ENCODE assay signal across 14 cellular contexts in genomic region chr3:67637255-67637900, GRCh38. TPM values are rescaled to one million over a fixed set of nuclear protein-coding genes. Genes with fewer than 3 reads are reported as not detected.
DNase-seq lines count a peak whose midpoint lies in the region; ATAC-seq and TF ChIP-seq lines count a peak whose summit lies in the region.
"Had no signal": no experiment of that assay in that cellular context is flagged by ENCODE, and none has a peak within 500 bp of the region (broad histone marks: within the 10 kb centered on the region; RNA-seq: fewer than 3 reads in every experiment).

No MANE protein-coding gene starts in this region.

- 45% methylated on average over 4 of the region's 4 CpGs for WGBS in right lobe of liver (ENCODE audit: insufficient coverage, low coverage, low lambda C conversion rate, missing lambda C conversion rate)

- no peaks in the 10 kb centered on the region for H3K9me3 Mint-ChIP-seq in activated naive CD8-positive, alpha-beta T cell (ENCODE audit: low read depth)
- no peaks in the 10 kb centered on the region for H3K9me3 Mint-ChIP-seq in activated naive CD8-positive, alpha-beta T cell treated with anti-CD3 and anti-CD28 coated beads, Interleukin-2, amount 50 U/mL, for 24 hours
- no peaks in the 10 kb centered on the region for H3K9me3 Mint-ChIP-seq in CD8-positive, alpha-beta T cell
- H3K9me3 Mint-ChIP-seq in activated T-cell treated with anti-CD3 and anti-CD28 coated beads, Interleukin-2, amount 50 U/mL, for 24 hours = no peaks in the 10 kb centered on the region

- CTCF ChIA-PET in CD8-positive, alpha-beta T cell (lab: Charles Lee) = interaction anchor here (0.8 to 0.9 kb wide), 2 partner anchors 24 to 67 kb away, joined by 3 read pairs; no protein-coding TSS in a partner anchor

- no peak for DNase-seq in activated naive CD8-positive, alpha-beta T cell treated with anti-CD3 and anti-CD28 coated beads, Interleukin-2, amount 50 U/mL, for 24 hours
- DNase-seq in CD8-positive, alpha-beta T cell = no peak
- no peak for DNase-seq in right lobe of liver
- no peak for DNase-seq in GM20000 (ENCODE audit: low spot score)
- DNase-seq in posterior vena cava (ENCODE audit: low spot score) = no peak
- no peak for DNase-seq in activated T-cell treated with anti-CD3 and anti-CD28 coated beads, Interleukin-2, amount 50 U/mL, for 24 hours
- DNase-seq: BE2C, DMS53 had no signal

- H3K27me3 ChIP-seq in CD8-positive, alpha-beta T cell (ENCODE audit: insufficient read depth, low read length) = no peaks in the 10 kb centered on the region
- H3K27me3 ChIP-seq in right lobe of liver = no peaks in the 10 kb centered on the region
- H3K27me3 ChIP-seq: BE2C had no signal

- TF ChIP-seq POLR2A in right lobe of liver (IDR thresholded peaks at IDR 0.05) = no peak

- no peaks in the 10 kb centered on the region for H3K36me3 ChIP-seq in CD8-positive, alpha-beta T cell (ENCODE audit: insufficient read depth, low read length)
- H3K36me3 ChIP-seq in right lobe of liver = no peaks in the 10 kb centered on the region
- H3K36me3 ChIP-seq: BE2C had no signal

- intact Hi-C loops in CD8-positive, alpha-beta T cell (cut with DNase I, micrococcal nuclease) = loop anchor here in 1 of 2 experiments (5.0 kb wide), 1 partner anchor 35 kb away; no protein-coding TSS in a partner anchor
- intact Hi-C loops in right lobe of liver (cut with DNase I) (no loop called here), posterior vena cava (cut with DNase I) (no loop called here)

- no peak overlapping the region for H3K4me3 Mint-ChIP-seq in activated naive CD8-positive, alpha-beta T cell
- no peak overlapping the region for H3K4me3 Mint-ChIP-seq in activated naive CD8-positive, alpha-beta T cell treated with anti-CD3 and anti-CD28 coated beads, Interleukin-2, amount 50 U/mL, for 24 hours
- H3K4me3 Mint-ChIP-seq in CD8-positive, alpha-beta T cell = no peak overlapping the region
- H3K4me3 Mint-ChIP-seq in activated T-cell treated with anti-CD3 and anti-CD28 coated beads, Interleukin-2, amount 50 U/mL, for 24 hours = no peak overlapping the region

- H3K27ac ChIP-seq in CD8-positive, alpha-beta T cell (ENCODE audit: low read depth, low read length) = no peak overlapping the region
- H3K27ac ChIP-seq in right lobe of liver = peak overlapping the region in 1 of 3 donors; percentile 2
- H3K27ac ChIP-seq: C4-2B, HL-60 had no signal

- no peak for TF ChIP-seq CTCF in CD8-positive, alpha-beta T cell (IDR thresholded peaks at IDR 0.05)
- TF ChIP-seq CTCF in right lobe of liver (IDR thresholded peaks at IDR 0.05) (no peak), GM20000 (IDR thresholded peaks at IDR 0.05; ENCODE audit: extremely low read depth, missing control alignments) (no peak)

- H3K27me3 Mint-ChIP-seq in activated naive CD8-positive, alpha-beta T cell = no peaks in the 10 kb centered on the region
- H3K27me3 Mint-ChIP-seq in activated naive CD8-positive, alpha-beta T cell treated with anti-CD3 and anti-CD28 coated beads, Interleukin-2, amount 50 U/mL, for 24 hours = no peaks in the 10 kb centered on the region
- no peaks in the 10 kb centered on the region for H3K27me3 Mint-ChIP-seq in CD8-positive, alpha-beta T cell (ENCODE audit: low read depth)
- H3K27me3 Mint-ChIP-seq in activated T-cell treated with anti-CD3 and anti-CD28 coated beads, Interleukin-2, amount 50 U/mL, for 24 hours = no peaks in the 10 kb centered on the region

- POLR2A ChIA-PET in CD8-positive, alpha-beta T cell (lab: Charles Lee) = interaction anchor here (0.6 to 1.5 kb wide), 3 partner anchors 14 to 91 kb away, joined by 3 to 6 read pairs (median 4); no protein-coding TSS in a partner anchor

- no peak for ATAC-seq in activated naive CD8-positive, alpha-beta T cell treated with anti-CD3 and anti-CD28 coated beads, Interleukin-2, amount 50 U/mL, for 24 hours
- ATAC-seq in CD8-positive, alpha-beta T cell = no peak
- peak; percentile 31 to 54 (median 38) for ATAC-seq in right lobe of liver
- ATAC-seq: GM12878, HCT116, K562 had no signal

- H3K4me3 ChIP-seq in CD8-positive, alpha-beta T cell (ENCODE audit: low read depth, low read length) = no peak overlapping the region
- H3K4me3 ChIP-seq in right lobe of liver = no peak overlapping the region
- H3K4me3 ChIP-seq: GM12878, K562 had no signal

- H3K27ac Mint-ChIP-seq in activated naive CD8-positive, alpha-beta T cell = peak overlapping the region; percentile 41
- no peak overlapping the region for H3K27ac Mint-ChIP-seq in activated naive CD8-positive, alpha-beta T cell treated with anti-CD3 and anti-CD28 coated beads, Interleukin-2, amount 50 U/mL, for 24 hours
- peak overlapping the region; percentile 47 for H3K27ac Mint-ChIP-seq in CD8-positive, alpha-beta T cell
- no peak overlapping the region for H3K27ac Mint-ChIP-seq in activated T-cell treated with anti-CD3 and anti-CD28 coated beads, Interleukin-2, amount 50 U/mL, for 24 hours

- peaks cover 85% of the 10 kb centered on the region for H3K4me1 Mint-ChIP-seq in activated naive CD8-positive, alpha-beta T cell (ENCODE audit: low read depth)
- peaks cover 73% of the 10 kb centered on the region for H3K4me1 Mint-ChIP-seq in activated naive CD8-positive, alpha-beta T cell treated with anti-CD3 and anti-CD28 coated beads, Interleukin-2, amount 50 U/mL, for 24 hours
- H3K4me1 Mint-ChIP-seq in CD8-positive, alpha-beta T cell (ENCODE audit: low read depth) = peaks cover 80% of the 10 kb centered on the region
- peaks cover 84% of the 10 kb centered on the region for H3K4me1 Mint-ChIP-seq in activated T-cell treated with anti-CD3 and anti-CD28 coated beads, Interleukin-2, amount 50 U/mL, for 24 hours (ENCODE audit: low read depth)

- H3K4me1 ChIP-seq in CD8-positive, alpha-beta T cell (ENCODE audit: insufficient read depth, low read length) = peaks cover 37% of the 10 kb centered on the region
- H3K4me1 ChIP-seq in right lobe of liver = peaks cover 0 to 21% (median 7%) of the 10 kb centered on the region in 4 donors
- H3K4me1 ChIP-seq: BE2C had no signal

- peaks cover 20% of the 10 kb centered on the region for H3K36me3 Mint-ChIP-seq in activated naive CD8-positive, alpha-beta T cell
- peaks cover 50% of the 10 kb centered on the region for H3K36me3 Mint-ChIP-seq in activated naive CD8-positive, alpha-beta T cell treated with anti-CD3 and anti-CD28 coated beads, Interleukin-2, amount 50 U/mL, for 24 hours (ENCODE audit: low read depth)
- H3K36me3 Mint-ChIP-seq in CD8-positive, alpha-beta T cell = peaks cover 61% of the 10 kb centered on the region
- H3K36me3 Mint-ChIP-seq in activated T-cell treated with anti-CD3 and anti-CD28 coated beads, Interleukin-2, amount 50 U/mL, for 24 hours (ENCODE audit: low read depth) = peaks cover 82% of the 10 kb centered on the region

- no peaks in the 10 kb centered on the region for H3K9me3 ChIP-seq in CD8-positive, alpha-beta T cell (ENCODE audit: low read length)
- H3K9me3 ChIP-seq in right lobe of liver = no peaks in the 10 kb centered on the region
- H3K9me3 ChIP-seq: BE2C had no signal

RNA-seq across cellular contexts. Expression of gene SUCLG2, which starts 17.0 kb away (rescaled TPM):
- 10 to 100 TPM; 39.1 to 40.9 TPM for total RNA-seq in CD8-positive, alpha-beta T cell
- total RNA-seq in right lobe of liver (100 to 1,000 TPM; 138 to 167 (median 158) TPM), posterior vena cava (10 to 100 TPM; 51.5 to 51.9 TPM)

Comparison
In these comparisons a context has a peak if more than half of its experiments do, and no peak if none do; other contexts are left out.
1. H3K27ac Mint-ChIP-seq: peak in activated naive CD8-positive, alpha-beta T cell (single experiment) and CD8-positive, alpha-beta T cell (single experiment); none in activated naive CD8-positive, alpha-beta T cell treated with anti-CD3 and anti-CD28 coated beads, Interleukin-2, amount 50 U/mL, for 24 hours (single experiment) and activated T-cell treated with anti-CD3 and anti-CD28 coated beads, Interleukin-2, amount 50 U/mL, for 24 hours (single experiment).
2. ATAC-seq: peak in right lobe of liver (4 of 4); none in activated naive CD8-positive, alpha-beta T cell treated with anti-CD3 and anti-CD28 coated beads, Interleukin-2, amount 50 U/mL, for 24 hours (single experiment) and CD8-positive, alpha-beta T cell (single experiment).